Comparison of ENCODE assay signal across 23 cellular contexts in genomic region chr11:118396097-118396501, GRCh38. TPM values are rescaled to one million over a fixed set of nuclear protein-coding genes. Genes with fewer than 3 reads are reported as not detected.
DNase-seq lines count a peak whose midpoint lies in the region; ATAC-seq and TF ChIP-seq lines count a peak whose summit lies in the region.
"Had no signal": no experiment of that assay in that cellular context is flagged by ENCODE, and none has a peak within 500 bp of the region (broad histone marks: within the 10 kb centered on the region; RNA-seq: fewer than 3 reads in every experiment).

No MANE protein-coding gene starts in this region.

- no peak overlapping the region for H3K4me3 ChIP-seq in spleen
- H3K4me3 ChIP-seq: breast epithelium, upper lobe of left lung had no signal

- H3K36me3 ChIP-seq in spleen, result peaks cover 0 to 76% (median 63%) of the 10 kb centered on the region in 6 donors

- ATAC-seq in T-cell (replicated peaks in 1 of 4) (peak in 1 of 4 experiments; percentile 9), GM18907 (IDR thresholded peaks at IDR 0.05; ENCODE audit: unreplicated experiment) (no peak)

- CTCF ChIA-PET in T-cell (lab: Charles Lee), result interaction anchor here (0.6 to 1.2 kb wide), 4 partner anchors 39 to 89 kb away, joined by 3 to 4 read pairs (median 3); no protein-coding TSS in a partner anchor

- TF ChIP-seq POLR2A in spleen (IDR thresholded peaks at IDR 0.05), result no peak

- intact Hi-C loops in spleen (cut with DNase I; ENCODE audit: low total_unique reads), result no loop called here
- intact Hi-C loops in posterior vena cava (cut with DNase I), result loop anchor here in 1 of 2 donors (10.0 kb wide), 1 partner anchor 99 kb away; no protein-coding TSS in a partner anchor

- peaks cover 90% of the 10 kb centered on the region for H3K36me3 Mint-ChIP-seq in activated T-cell treated with anti-CD3 and anti-CD28 coated beads, Interleukin-2, amount 50 U/mL, for 24 hours (ENCODE audit: low read depth)
- H3K36me3 Mint-ChIP-seq in T-cell, result peaks cover 24% of the 10 kb centered on the region
- H3K36me3 Mint-ChIP-seq in activated naive CD8-positive, alpha-beta T cell treated with anti-CD3 and anti-CD28 coated beads for 36 hours, result peaks cover 28% of the 10 kb centered on the region

- H3K27me3 Mint-ChIP-seq in activated T-cell treated with anti-CD3 and anti-CD28 coated beads, Interleukin-2, amount 50 U/mL, for 24 hours, result no peaks in the 10 kb centered on the region
- H3K27me3 Mint-ChIP-seq in T-cell, result no peaks in the 10 kb centered on the region
- no peaks in the 10 kb centered on the region for H3K27me3 Mint-ChIP-seq in activated naive CD8-positive, alpha-beta T cell treated with anti-CD3 and anti-CD28 coated beads for 36 hours

- H3K4me3 Mint-ChIP-seq in activated T-cell treated with anti-CD3 and anti-CD28 coated beads, Interleukin-2, amount 50 U/mL, for 24 hours, result peak overlapping the region; percentile 6
- H3K4me3 Mint-ChIP-seq in T-cell, result peak overlapping the region; percentile 21 to 39 (median 35)
- H3K4me3 Mint-ChIP-seq in activated naive CD8-positive, alpha-beta T cell treated with anti-CD3 and anti-CD28 coated beads for 36 hours, result no peak overlapping the region
- H3K4me3 Mint-ChIP-seq: CD14-positive monocyte, mesothelial cell of epicardium had no signal

- H3K4me1 ChIP-seq in spleen, result peaks cover 5 to 36% (median 19%) of the 10 kb centered on the region in 6 donors
- H3K4me1 ChIP-seq: breast epithelium had no signal

- no peak for DNase-seq in activated T-cell treated with anti-CD3 and anti-CD28 coated beads, Interleukin-2, amount 50 U/mL, for 24 hours
- DNase-seq in activated T-cell treated with anti-CD3 and anti-CD28 coated beads, Interleukin-2, amount 50 U/mL, for 48 hours, result no peak
- DNase-seq in T-cell (peak in 1 of 34 experiments; percentile 11), spleen (no peak), posterior vena cava (ENCODE audit: low spot score) (no peak), NCI-H187 treated with DMSO at 0.1 percent for 48 hours (lab: John Stamatoyannopoulos, UW) (no peak)
- DNase-seq in activated naive CD8-positive, alpha-beta T cell treated with anti-CD3 and anti-CD28 coated beads for 36 hours, result no peak
- DNase-seq: dermis blood vessel endothelial cell; erythroblast; NCI-H1417; NCI-H2171 treated with DMSO at 0.1 percent for 48 hours; NCI-H748 treated with DMSO at 0.1 percent for 48 hours; stimulated activated naive CD4-positive, alpha-beta T cell; upper lobe of left lung had no signal

- no peaks in the 10 kb centered on the region for H3K27me3 ChIP-seq in spleen (replicated peaks in 1 of 7)
- H3K27me3 ChIP-seq: breast epithelium, neutrophil, upper lobe of left lung had no signal

- no peaks in the 10 kb centered on the region for H3K9me3 Mint-ChIP-seq in activated T-cell treated with anti-CD3 and anti-CD28 coated beads, Interleukin-2, amount 50 U/mL, for 24 hours
- H3K9me3 Mint-ChIP-seq in T-cell, result no peaks in the 10 kb centered on the region
- no peaks in the 10 kb centered on the region for H3K9me3 Mint-ChIP-seq in activated naive CD8-positive, alpha-beta T cell treated with anti-CD3 and anti-CD28 coated beads for 36 hours
- H3K9me3 Mint-ChIP-seq: CD14-positive monocyte, mesothelial cell of epicardium had no signal

- WGBS in spleen, 5 donors, result 80 to 91% (median 88%) methylated on average over 6 of the region's 6 CpGs

- H3K9me3 ChIP-seq in spleen, result no peaks in the 10 kb centered on the region
- H3K9me3 ChIP-seq: breast epithelium, neutrophil, upper lobe of left lung had no signal

- no peak for TF ChIP-seq CTCF in spleen (IDR thresholded peaks at IDR 0.05 in 8 of 11, conservative IDR thresholded peaks at IDR 0.05 in 3 of 11)

- peaks cover 51% of the 10 kb centered on the region for H3K4me1 Mint-ChIP-seq in activated T-cell treated with anti-CD3 and anti-CD28 coated beads, Interleukin-2, amount 50 U/mL, for 24 hours (ENCODE audit: low read depth)
- H3K4me1 Mint-ChIP-seq in T-cell, result peaks cover 27 to 45% (median 39%) of the 10 kb centered on the region in 3 donors
- H3K4me1 Mint-ChIP-seq in activated naive CD8-positive, alpha-beta T cell treated with anti-CD3 and anti-CD28 coated beads for 36 hours, result peaks cover 28% of the 10 kb centered on the region

- H3K27ac ChIP-seq in spleen, result peak overlapping the region in 5 of 8 donors; percentile 31 to 65 (median 47)
- H3K27ac ChIP-seq: breast epithelium, neutrophil, upper lobe of left lung had no signal

- H3K27ac Mint-ChIP-seq in activated T-cell treated with anti-CD3 and anti-CD28 coated beads, Interleukin-2, amount 50 U/mL, for 24 hours, result peak overlapping the region; percentile 92
- H3K27ac Mint-ChIP-seq in T-cell, result peak overlapping the region; percentile 92 to 93
- peak overlapping the region; percentile 73 for H3K27ac Mint-ChIP-seq in activated naive CD8-positive, alpha-beta T cell treated with anti-CD3 and anti-CD28 coated beads for 36 hours
- H3K27ac Mint-ChIP-seq: mesothelial cell of epicardium had no signal

- POLR2A ChIA-PET in T-cell (lab: Charles Lee), result interaction anchor here in 1 of 2 donors (0.6 to 0.7 kb wide), 2 partner anchors 14 to 203 kb away, joined by 5 to 8 read pairs; no protein-coding TSS in a partner anchor

RNA-seq across cellular contexts. Expression of gene ATP5MG, which starts 5.3 kb away (rescaled TPM):
- total RNA-seq in T-cell, result 100 to 1,000 TPM; 140 to 188 (median 172) TPM
- 100 to 1,000 TPM; 246 to 264 TPM for total RNA-seq in activated naive CD8-positive, alpha-beta T cell treated with anti-CD3 and anti-CD28 coated beads for 36 hours
- total RNA-seq in spleen, result 100 to 1,000 TPM in 4 of 7 donors, 10 to 100 TPM in 3; 34.5 to 154 (median 135) TPM
- 100 to 1,000 TPM; 178 to 258 (median 232) TPM for polyA plus RNA-seq in spleen
- 100 to 1,000 TPM; 121 to 146 TPM for total RNA-seq in posterior vena cava

RNA-seq across cellular contexts. Expression of gene UBE4A, which starts 36.7 kb away (rescaled TPM):
- total RNA-seq in T-cell (10 to 100 TPM; 40.7 to 44.9 (median 41.8) TPM), spleen (10 to 100 TPM; 31.8 to 55.6 (median 42.8) TPM), posterior vena cava (10 to 100 TPM; 31.1 to 34.1 TPM)
- total RNA-seq in activated naive CD8-positive, alpha-beta T cell treated with anti-CD3 and anti-CD28 coated beads for 36 hours, result 10 to 100 TPM; 55.0 to 56.3 TPM
- polyA plus RNA-seq in spleen, result 10 to 100 TPM; 13.0 to 17.8 (median 13.6) TPM

RNA-seq across cellular contexts. Expression of gene KMT2A, which starts 40.2 kb away (rescaled TPM):
- total RNA-seq in T-cell, result 100 to 1,000 TPM; 130 to 183 (median 153) TPM
- total RNA-seq in activated naive CD8-positive, alpha-beta T cell treated with anti-CD3 and anti-CD28 coated beads for 36 hours, result 10 to 100 TPM; 55.8 to 58.9 TPM
- 100 to 1,000 TPM in 6 of 7 donors, 10 to 100 TPM in 1; 97.4 to 134 (median 105) TPM for total RNA-seq in spleen
- 10 to 100 TPM in 1 of 3 donors, 1 to 10 TPM in 2; 5.9 to 11.9 (median 7.9) TPM for polyA plus RNA-seq in spleen
- 10 to 100 TPM; 47.3 to 59.7 TPM for total RNA-seq in posterior vena cava

RNA-seq across cellular contexts. Expression of gene CD3G, which starts 52.0 kb away (rescaled TPM):
- total RNA-seq in T-cell (100 to 1,000 TPM; 170 to 215 (median 189) TPM), spleen (10 to 100 TPM; 15.7 to 30.5 (median 20.2) TPM), posterior vena cava (1 to 10 TPM in 1 of 2 donors, under 1 TPM in 1; 0.57 to 1.1 TPM)
- total RNA-seq in activated naive CD8-positive, alpha-beta T cell treated with anti-CD3 and anti-CD28 coated beads for 36 hours, result 100 to 1,000 TPM; 133 to 142 TPM
- polyA plus RNA-seq in spleen, result 1 to 10 TPM; 1.4 to 3.9 (median 3.5) TPM
- total RNA-seq: dermis blood vessel endothelial cell, frontal cortex, HT-29, mesothelial cell of epicardium, renal cortical epithelial cell, SK-MEL-5 had no signal

RNA-seq across cellular contexts. Expression of gene CD3D, which starts 53.6 kb away (rescaled TPM):
- total RNA-seq in T-cell, result 100 to 1,000 TPM; 290 to 409 (median 361) TPM
- 100 to 1,000 TPM; 341 to 350 TPM for total RNA-seq in activated naive CD8-positive, alpha-beta T cell treated with anti-CD3 and anti-CD28 coated beads for 36 hours
- total RNA-seq in spleen, result 10 to 100 TPM; 27.3 to 70.0 (median 43.0) TPM
- 10 to 100 TPM; 28.6 to 70.7 (median 31.7) TPM for polyA plus RNA-seq in spleen
- 1 to 10 TPM in 1 of 2 donors, not detected in 1; 1.2 TPM for total RNA-seq in posterior vena cava
- total RNA-seq: dermis blood vessel endothelial cell, frontal cortex, HT-29, mesothelial cell of epicardium, renal cortical epithelial cell, SK-MEL-5 had no signal
